1 cellular context compared by ENCODE assay signal in genomic region chr3:46261926-46262594, GRCh38.
TF ChIP-seq lines count a peak whose summit lies in the region.

No MANE protein-coding gene starts in this region.

TF ChIP-seq in GM12878, 131 proteins besides CTCF, POLR2A, EP300 and RAD21:
- TF ChIP-seq SMAD5 (IDR thresholded peaks at IDR 0.05; ENCODE audit: low read depth): no peak
- TF ChIP-seq BCL3 (IDR thresholded peaks at IDR 0.05; ENCODE audit: borderline replicate concordance, insufficient read depth, low read depth, low read length, poor library complexity, severe bottlenecking): peak; percentile 26
- TF ChIP-seq ESRRA (IDR thresholded peaks at IDR 0.05; ENCODE audit: low read length): no peak
